In genomic region chr18:42184685-42185477, GRCh38 we compare ENCODE assay signal across 15 cellular contexts.
A peak's percentile ranks its signal among the peaks of the same experiment; 100 is the strongest.
DNase-seq lines count a peak whose midpoint lies in the region; ATAC-seq and FAIRE-seq lines count a peak whose summit lies in the region.
"Had no signal": no experiment of that assay in that cellular context is flagged by ENCODE, and none has a peak within 500 bp of the region (broad histone marks: within the 10 kb centered on the region; RNA-seq: fewer than 3 reads in every experiment).

No MANE protein-coding gene starts in this region.

- H3K27ac ChIP-seq in mesenchymal stem cell (ENCODE audit: low read length, poor library complexity, severe bottlenecking): no peak overlapping the region

- no peak overlapping the region for H3K4ac ChIP-seq in mesenchymal stem cell (ENCODE audit: low read depth in 1 of 2, low read length in 2 of 2)

- no peak overlapping the region for H3K9ac ChIP-seq in mesenchymal stem cell (ENCODE audit: low read length)
- H3K9ac ChIP-seq: GM23248 had no signal

- no peaks in the 10 kb centered on the region for H3K27me3 ChIP-seq in mesenchymal stem cell (ENCODE audit: control insufficient read depth in 1 of 2, insufficient read depth in 1 of 2, low read length in 2 of 2)

- no peak overlapping the region for H3K23ac ChIP-seq in mesenchymal stem cell (ENCODE audit: low read length in 2 of 2)

- FAIRE-seq in islet of Langerhans (lab: Jason Lieb, UNC): peak; percentile 5

- H3K4me3 ChIP-seq in mesenchymal stem cell (ENCODE audit: insufficient read depth in 1 of 2, low read depth in 1 of 2, low read length in 2 of 2): no peak overlapping the region
- H3K4me3 ChIP-seq: GM23248 had no signal

- 96% methylated on average over 15 of the region's 15 CpGs for WGBS in mesenchymal stem cell

- no peak overlapping the region for H2BK120ac ChIP-seq in mesenchymal stem cell (ENCODE audit: low read depth, low read length)

- no peak overlapping the region for H2BK15ac ChIP-seq in mesenchymal stem cell (ENCODE audit: low read depth, poor library complexity, severe bottlenecking)

- H2BK5ac ChIP-seq in mesenchymal stem cell (ENCODE audit: low read depth, low read length, poor library complexity, severe bottlenecking): no peak overlapping the region

- intact Hi-C loops in left ventricle myocardium superior (cut with micrococcal nuclease): no loop called here

- no peak overlapping the region for H3K14ac ChIP-seq in mesenchymal stem cell (ENCODE audit: low read length in 2 of 2)

- peak overlapping the region in 1 of 2 experiments; percentile 21 for H2BK12ac ChIP-seq in mesenchymal stem cell (ENCODE audit: low read length in 2 of 2)

- ATAC-seq in HG02973 (IDR thresholded peaks at IDR 0.05; ENCODE audit: unreplicated experiment): no peak
- no peak for ATAC-seq in left ventricle myocardium superior
- ATAC-seq: HCT116 had no signal

- no peak overlapping the region for H3K18ac ChIP-seq in mesenchymal stem cell (ENCODE audit: low read depth in 1 of 2, low read length in 2 of 2)

- in situ Hi-C loops in KBM-7 (cut with MboI; ENCODE audit: low pct_unique_long_range_greater_than_20kb, low sequenced_read_pairs): no loop called here

- no peaks in the 10 kb centered on the region for H3K79me1 ChIP-seq in mesenchymal stem cell (replicated peaks; ENCODE audit: low read length, poor library complexity, severe bottlenecking)

- H3K4me1 ChIP-seq in mesenchymal stem cell (ENCODE audit: control insufficient read depth, insufficient read depth, low read depth, low read length): peaks cover 5% of the 10 kb centered on the region

- H2AK5ac ChIP-seq in mesenchymal stem cell (ENCODE audit: low read length, severe bottlenecking): no peak overlapping the region

- no peak overlapping the region for H2AFZ ChIP-seq in mesenchymal stem cell (ENCODE audit: low read depth, low read length)
- H2AFZ ChIP-seq: GM23248 had no signal

- peaks cover 6% of the 10 kb centered on the region for H3K9me3 ChIP-seq in mesenchymal stem cell (ENCODE audit: control insufficient read depth, low read length)

- no peaks in the 10 kb centered on the region for H3K36me3 ChIP-seq in mesenchymal stem cell (ENCODE audit: control insufficient read depth in 1 of 2, insufficient read depth in 2 of 2, low read depth in 1 of 2, low read length in 2 of 2)

- DNase-seq in KBM-7 (peak; percentile 43), NCI-H524 treated with DMSO at 0.1 percent for 48 hours (lab: John Stamatoyannopoulos, UW) (peak; percentile 89), RPMI8226 (peak; percentile 71), mesenchymal stem cell (no peak), HuH-7.5 (ENCODE audit: low spot score) (no peak), left ventricle myocardium superior (no peak)
- DNase-seq: CD4-positive, CD25-positive, alpha-beta regulatory T cell; GM23248; KG1; NCI-H1417; NCI-H187 treated with DMSO at 0.1 percent for 48 hours; SHP77 treated with DMSO at 0.1 percent for 48 hours had no signal

- no peak overlapping the region for H4K91ac ChIP-seq in mesenchymal stem cell (ENCODE audit: low read length)

- no peak overlapping the region for H4K8ac ChIP-seq in mesenchymal stem cell (ENCODE audit: low read length)

- no peak overlapping the region for H3K4me2 ChIP-seq in mesenchymal stem cell (ENCODE audit: low read length, poor library complexity, severe bottlenecking)

Comparison
In these comparisons a context has a peak if more than half of its experiments do, and no peak if none do; other contexts are left out.
1. DNase-seq: peak in KBM-7 (single experiment), NCI-H524 treated with DMSO at 0.1 percent for 48 hours (single experiment) and RPMI8226 (single experiment); none in mesenchymal stem cell (single experiment), HuH-7.5 (single experiment) and left ventricle myocardium superior (single experiment).